ENCODE assay signal across 1 cellular context in genomic region chr11:18013790-18014507, GRCh38.
TF ChIP-seq lines count a peak whose summit lies in the region.

No MANE protein-coding gene starts in this region.

TF ChIP-seq in HepG2, 621 proteins besides CTCF, POLR2A, EP300 and RAD21 (continued from another document):
- 0 out of 2 replicates have a peak, but pooled peaks have one; percentile 1 for TF ChIP-seq ZNF501 (CRISPR knock-in tag; IDR thresholded peaks at IDR 0.05)
- TF ChIP-seq SP1 (IDR thresholded peaks at IDR 0.05) = no peak
- no peak for TF ChIP-seq SP1 (CRISPR knock-in tag; IDR thresholded peaks at IDR 0.05)
- no peak for TF ChIP-seq ZNF460 (CRISPR knock-in tag; IDR thresholded peaks at IDR 0.05; ENCODE audit: borderline replicate concordance)
- TF ChIP-seq ZMYM2 (CRISPR knock-in tag; IDR thresholded peaks at IDR 0.05) = 0 out of 2 replicates have a peak, but pooled peaks have one; percentile 3
- no peak for TF ChIP-seq CHCHD3 (CRISPR knock-in tag; IDR thresholded peaks at IDR 0.05)
- no peak for TF ChIP-seq ZBTB25 (CRISPR knock-in tag; IDR thresholded peaks at IDR 0.05)
- TF ChIP-seq ARID2 (CRISPR knock-in tag; IDR thresholded peaks at IDR 0.05; ENCODE audit: borderline replicate concordance) = 0 out of 2 replicates have a peak, but pooled peaks have one; percentile 19
- 0 out of 2 replicates have a peak, but pooled peaks have one; percentile 10 for TF ChIP-seq ZSCAN25 (CRISPR knock-in tag; IDR thresholded peaks at IDR 0.05)
- TF ChIP-seq PCBP2 (optimal IDR thresholded peaks at IDR 0.05; ENCODE audit: low read depth, low read length, poor library complexity, severe bottlenecking) = no peak
- no peak for TF ChIP-seq SMAD1 (CRISPR knock-in tag; IDR thresholded peaks at IDR 0.05; ENCODE audit: borderline replicate concordance, low read depth)
- TF ChIP-seq ZNF775 (CRISPR knock-in tag; IDR thresholded peaks at IDR 0.05; ENCODE audit: borderline replicate concordance) = no peak
- peak; percentile 57; the same call in 1 of the 2 replicates for TF ChIP-seq TRAFD1 (CRISPR knock-in tag; IDR thresholded peaks at IDR 0.05; ENCODE audit: borderline replicate concordance)
- TF ChIP-seq FOXC1 (CRISPR knock-in tag; IDR thresholded peaks at IDR 0.05; ENCODE audit: borderline replicate concordance) = no peak
- 0 out of 2 replicates have a peak, but pooled peaks have one; percentile 7 for TF ChIP-seq ZNF749 (CRISPR knock-in tag; IDR thresholded peaks at IDR 0.05; ENCODE audit: borderline replicate concordance)
